Comparison of ENCODE assay signal across 1 cellular context in the genomic region with DNA sequence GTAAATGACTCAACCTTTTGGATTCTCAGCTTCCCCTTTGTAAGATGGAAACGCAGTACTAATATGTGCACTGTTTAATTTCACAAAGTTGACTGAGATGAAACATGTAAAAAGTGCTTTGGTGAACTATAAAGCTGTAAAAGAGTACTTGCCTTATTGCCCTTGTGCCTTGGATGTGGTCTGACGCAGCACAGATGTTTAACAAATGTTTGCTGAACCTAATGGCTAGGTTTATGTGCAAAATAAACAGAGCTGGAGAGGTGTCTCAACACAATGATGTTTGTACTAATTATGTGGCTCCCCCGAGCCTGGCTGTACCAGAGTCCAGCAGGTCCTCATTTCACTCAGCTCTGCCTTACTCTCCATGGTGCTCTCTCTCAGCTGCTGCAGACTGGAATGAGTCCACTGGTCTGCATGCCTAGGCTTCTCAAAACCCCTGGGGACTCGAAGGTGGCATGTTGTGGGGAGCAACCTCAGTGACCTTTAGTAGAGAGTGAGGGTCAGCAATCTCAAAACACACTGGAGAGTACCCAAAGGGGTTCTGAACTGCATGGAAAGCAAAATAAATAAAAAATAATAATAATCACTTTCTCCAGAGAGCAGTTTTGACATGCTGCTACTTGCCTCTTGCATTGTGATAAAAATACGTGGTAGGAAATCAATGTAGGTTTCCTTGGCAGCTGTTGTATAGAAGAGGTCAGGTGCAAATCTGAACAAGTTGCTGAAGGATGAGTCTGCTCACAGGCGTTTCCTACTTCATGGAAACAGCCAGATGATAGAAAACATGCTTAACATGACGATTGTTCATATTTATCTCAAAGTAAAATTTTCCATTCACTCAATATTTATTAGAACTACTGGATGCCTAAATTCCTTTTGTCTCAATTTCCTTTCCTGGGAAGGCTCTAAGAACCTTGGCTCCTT.
TF ChIP-seq lines count a peak whose summit lies in the region.

No MANE protein-coding gene starts in this region.

TF ChIP-seq in HepG2, 621 proteins besides CTCF, POLR2A, EP300 and RAD21 (continued from another document and continues in another):
- TF ChIP-seq, protein P1, sequence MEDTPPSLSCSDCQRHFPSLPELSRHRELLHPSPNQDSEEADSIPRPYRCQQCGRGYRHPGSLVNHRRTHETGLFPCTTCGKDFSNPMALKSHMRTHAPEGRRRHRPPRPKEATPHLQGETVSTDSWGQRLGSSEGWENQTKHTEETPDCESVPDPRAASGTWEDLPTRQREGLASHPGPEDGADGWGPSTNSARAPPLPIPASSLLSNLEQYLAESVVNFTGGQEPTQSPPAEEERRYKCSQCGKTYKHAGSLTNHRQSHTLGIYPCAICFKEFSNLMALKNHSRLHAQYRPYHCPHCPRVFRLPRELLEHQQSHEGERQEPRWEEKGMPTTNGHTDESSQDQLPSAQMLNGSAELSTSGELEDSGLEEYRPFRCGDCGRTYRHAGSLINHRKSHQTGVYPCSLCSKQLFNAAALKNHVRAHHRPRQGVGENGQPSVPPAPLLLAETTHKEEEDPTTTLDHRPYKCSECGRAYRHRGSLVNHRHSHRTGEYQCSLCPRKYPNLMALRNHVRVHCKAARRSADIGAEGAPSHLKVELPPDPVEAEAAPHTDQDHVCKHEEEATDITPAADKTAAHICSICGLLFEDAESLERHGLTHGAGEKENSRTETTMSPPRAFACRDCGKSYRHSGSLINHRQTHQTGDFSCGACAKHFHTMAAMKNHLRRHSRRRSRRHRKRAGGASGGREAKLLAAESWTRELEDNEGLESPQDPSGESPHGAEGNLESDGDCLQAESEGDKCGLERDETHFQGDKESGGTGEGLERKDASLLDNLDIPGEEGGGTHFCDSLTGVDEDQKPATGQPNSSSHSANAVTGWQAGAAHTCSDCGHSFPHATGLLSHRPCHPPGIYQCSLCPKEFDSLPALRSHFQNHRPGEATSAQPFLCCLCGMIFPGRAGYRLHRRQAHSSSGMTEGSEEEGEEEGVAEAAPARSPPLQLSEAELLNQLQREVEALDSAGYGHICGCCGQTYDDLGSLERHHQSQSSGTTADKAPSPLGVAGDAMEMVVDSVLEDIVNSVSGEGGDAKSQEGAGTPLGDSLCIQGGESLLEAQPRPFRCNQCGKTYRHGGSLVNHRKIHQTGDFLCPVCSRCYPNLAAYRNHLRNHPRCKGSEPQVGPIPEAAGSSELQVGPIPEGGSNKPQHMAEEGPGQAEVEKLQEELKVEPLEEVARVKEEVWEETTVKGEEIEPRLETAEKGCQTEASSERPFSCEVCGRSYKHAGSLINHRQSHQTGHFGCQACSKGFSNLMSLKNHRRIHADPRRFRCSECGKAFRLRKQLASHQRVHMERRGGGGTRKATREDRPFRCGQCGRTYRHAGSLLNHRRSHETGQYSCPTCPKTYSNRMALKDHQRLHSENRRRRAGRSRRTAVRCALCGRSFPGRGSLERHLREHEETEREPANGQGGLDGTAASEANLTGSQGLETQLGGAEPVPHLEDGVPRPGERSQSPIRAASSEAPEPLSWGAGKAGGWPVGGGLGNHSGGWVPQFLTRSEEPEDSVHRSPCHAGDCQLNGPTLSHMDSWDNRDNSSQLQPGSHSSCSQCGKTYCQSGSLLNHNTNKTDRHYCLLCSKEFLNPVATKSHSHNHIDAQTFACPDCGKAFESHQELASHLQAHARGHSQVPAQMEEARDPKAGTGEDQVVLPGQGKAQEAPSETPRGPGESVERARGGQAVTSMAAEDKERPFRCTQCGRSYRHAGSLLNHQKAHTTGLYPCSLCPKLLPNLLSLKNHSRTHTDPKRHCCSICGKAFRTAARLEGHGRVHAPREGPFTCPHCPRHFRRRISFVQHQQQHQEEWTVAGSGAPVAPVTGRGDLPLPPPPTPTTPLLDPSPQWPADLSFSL (CRISPR knock-in tag; IDR thresholded peaks at IDR 0.05) = no peak
- TF ChIP-seq SALL2 (CRISPR knock-in tag; IDR thresholded peaks at IDR 0.05) (no peak), NFE2L2 (IDR thresholded peaks at IDR 0.05; ENCODE audit: low read length) (no peak), ZNF333 (CRISPR knock-in tag; IDR thresholded peaks at IDR 0.05; ENCODE audit: borderline replicate concordance) (no peak), ZNF441 (CRISPR knock-in tag; IDR thresholded peaks at IDR 0.05; ENCODE audit: borderline replicate concordance) (0 out of 2 replicates have a peak, but pooled peaks have one; percentile 21), ZSCAN20 (CRISPR knock-in tag; IDR thresholded peaks at IDR 0.05; ENCODE audit: borderline replicate concordance) (no peak), ZFP36L1 (CRISPR knock-in tag; IDR thresholded peaks at IDR 0.05) (no peak), ETV5 (CRISPR knock-in tag; IDR thresholded peaks at IDR 0.05; ENCODE audit: borderline replicate concordance) (no peak), FOXA3 (CRISPR knock-in tag; IDR thresholded peaks at IDR 0.05) (0 out of 2 replicates have a peak, but pooled peaks have one; percentile 27)
- TF ChIP-seq, protein P2, sequence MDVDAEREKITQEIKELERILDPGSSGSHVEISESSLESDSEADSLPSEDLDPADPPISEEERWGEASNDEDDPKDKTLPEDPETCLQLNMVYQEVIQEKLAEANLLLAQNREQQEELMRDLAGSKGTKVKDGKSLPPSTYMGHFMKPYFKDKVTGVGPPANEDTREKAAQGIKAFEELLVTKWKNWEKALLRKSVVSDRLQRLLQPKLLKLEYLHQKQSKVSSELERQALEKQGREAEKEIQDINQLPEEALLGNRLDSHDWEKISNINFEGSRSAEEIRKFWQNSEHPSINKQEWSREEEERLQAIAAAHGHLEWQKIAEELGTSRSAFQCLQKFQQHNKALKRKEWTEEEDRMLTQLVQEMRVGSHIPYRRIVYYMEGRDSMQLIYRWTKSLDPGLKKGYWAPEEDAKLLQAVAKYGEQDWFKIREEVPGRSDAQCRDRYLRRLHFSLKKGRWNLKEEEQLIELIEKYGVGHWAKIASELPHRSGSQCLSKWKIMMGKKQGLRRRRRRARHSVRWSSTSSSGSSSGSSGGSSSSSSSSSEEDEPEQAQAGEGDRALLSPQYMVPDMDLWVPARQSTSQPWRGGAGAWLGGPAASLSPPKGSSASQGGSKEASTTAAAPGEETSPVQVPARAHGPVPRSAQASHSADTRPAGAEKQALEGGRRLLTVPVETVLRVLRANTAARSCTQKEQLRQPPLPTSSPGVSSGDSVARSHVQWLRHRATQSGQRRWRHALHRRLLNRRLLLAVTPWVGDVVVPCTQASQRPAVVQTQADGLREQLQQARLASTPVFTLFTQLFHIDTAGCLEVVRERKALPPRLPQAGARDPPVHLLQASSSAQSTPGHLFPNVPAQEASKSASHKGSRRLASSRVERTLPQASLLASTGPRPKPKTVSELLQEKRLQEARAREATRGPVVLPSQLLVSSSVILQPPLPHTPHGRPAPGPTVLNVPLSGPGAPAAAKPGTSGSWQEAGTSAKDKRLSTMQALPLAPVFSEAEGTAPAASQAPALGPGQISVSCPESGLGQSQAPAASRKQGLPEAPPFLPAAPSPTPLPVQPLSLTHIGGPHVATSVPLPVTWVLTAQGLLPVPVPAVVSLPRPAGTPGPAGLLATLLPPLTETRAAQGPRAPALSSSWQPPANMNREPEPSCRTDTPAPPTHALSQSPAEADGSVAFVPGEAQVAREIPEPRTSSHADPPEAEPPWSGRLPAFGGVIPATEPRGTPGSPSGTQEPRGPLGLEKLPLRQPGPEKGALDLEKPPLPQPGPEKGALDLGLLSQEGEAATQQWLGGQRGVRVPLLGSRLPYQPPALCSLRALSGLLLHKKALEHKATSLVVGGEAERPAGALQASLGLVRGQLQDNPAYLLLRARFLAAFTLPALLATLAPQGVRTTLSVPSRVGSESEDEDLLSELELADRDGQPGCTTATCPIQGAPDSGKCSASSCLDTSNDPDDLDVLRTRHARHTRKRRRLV (CRISPR knock-in tag; IDR thresholded peaks at IDR 0.05) = no peak
- TF ChIP-seq, protein P3, sequence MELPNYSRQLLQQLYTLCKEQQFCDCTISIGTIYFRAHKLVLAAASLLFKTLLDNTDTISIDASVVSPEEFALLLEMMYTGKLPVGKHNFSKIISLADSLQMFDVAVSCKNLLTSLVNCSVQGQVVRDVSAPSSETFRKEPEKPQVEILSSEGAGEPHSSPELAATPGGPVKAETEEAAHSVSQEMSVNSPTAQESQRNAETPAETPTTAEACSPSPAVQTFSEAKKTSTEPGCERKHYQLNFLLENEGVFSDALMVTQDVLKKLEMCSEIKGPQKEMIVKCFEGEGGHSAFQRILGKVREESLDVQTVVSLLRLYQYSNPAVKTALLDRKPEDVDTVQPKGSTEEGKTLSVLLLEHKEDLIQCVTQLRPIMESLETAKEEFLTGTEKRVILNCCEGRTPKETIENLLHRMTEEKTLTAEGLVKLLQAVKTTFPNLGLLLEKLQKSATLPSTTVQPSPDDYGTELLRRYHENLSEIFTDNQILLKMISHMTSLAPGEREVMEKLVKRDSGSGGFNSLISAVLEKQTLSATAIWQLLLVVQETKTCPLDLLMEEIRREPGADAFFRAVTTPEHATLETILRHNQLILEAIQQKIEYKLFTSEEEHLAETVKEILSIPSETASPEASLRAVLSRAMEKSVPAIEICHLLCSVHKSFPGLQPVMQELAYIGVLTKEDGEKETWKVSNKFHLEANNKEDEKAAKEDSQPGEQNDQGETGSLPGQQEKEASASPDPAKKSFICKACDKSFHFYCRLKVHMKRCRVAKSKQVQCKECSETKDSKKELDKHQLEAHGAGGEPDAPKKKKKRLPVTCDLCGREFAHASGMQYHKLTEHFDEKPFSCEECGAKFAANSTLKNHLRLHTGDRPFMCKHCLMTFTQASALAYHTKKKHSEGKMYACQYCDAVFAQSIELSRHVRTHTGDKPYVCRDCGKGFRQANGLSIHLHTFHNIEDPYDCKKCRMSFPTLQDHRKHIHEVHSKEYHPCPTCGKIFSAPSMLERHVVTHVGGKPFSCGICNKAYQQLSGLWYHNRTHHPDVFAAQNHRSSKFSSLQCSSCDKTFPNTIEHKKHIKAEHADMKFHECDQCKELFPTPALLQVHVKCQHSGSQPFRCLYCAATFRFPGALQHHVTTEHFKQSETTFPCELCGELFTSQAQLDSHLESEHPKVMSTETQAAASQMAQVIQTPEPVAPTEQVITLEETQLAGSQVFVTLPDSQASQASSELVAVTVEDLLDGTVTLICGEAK (IDR thresholded peaks at IDR 0.05) = no peak
- TF ChIP-seq, protein P3 (CRISPR knock-in tag; IDR thresholded peaks at IDR 0.05) = no peak
- TF ChIP-seq, protein P4, sequence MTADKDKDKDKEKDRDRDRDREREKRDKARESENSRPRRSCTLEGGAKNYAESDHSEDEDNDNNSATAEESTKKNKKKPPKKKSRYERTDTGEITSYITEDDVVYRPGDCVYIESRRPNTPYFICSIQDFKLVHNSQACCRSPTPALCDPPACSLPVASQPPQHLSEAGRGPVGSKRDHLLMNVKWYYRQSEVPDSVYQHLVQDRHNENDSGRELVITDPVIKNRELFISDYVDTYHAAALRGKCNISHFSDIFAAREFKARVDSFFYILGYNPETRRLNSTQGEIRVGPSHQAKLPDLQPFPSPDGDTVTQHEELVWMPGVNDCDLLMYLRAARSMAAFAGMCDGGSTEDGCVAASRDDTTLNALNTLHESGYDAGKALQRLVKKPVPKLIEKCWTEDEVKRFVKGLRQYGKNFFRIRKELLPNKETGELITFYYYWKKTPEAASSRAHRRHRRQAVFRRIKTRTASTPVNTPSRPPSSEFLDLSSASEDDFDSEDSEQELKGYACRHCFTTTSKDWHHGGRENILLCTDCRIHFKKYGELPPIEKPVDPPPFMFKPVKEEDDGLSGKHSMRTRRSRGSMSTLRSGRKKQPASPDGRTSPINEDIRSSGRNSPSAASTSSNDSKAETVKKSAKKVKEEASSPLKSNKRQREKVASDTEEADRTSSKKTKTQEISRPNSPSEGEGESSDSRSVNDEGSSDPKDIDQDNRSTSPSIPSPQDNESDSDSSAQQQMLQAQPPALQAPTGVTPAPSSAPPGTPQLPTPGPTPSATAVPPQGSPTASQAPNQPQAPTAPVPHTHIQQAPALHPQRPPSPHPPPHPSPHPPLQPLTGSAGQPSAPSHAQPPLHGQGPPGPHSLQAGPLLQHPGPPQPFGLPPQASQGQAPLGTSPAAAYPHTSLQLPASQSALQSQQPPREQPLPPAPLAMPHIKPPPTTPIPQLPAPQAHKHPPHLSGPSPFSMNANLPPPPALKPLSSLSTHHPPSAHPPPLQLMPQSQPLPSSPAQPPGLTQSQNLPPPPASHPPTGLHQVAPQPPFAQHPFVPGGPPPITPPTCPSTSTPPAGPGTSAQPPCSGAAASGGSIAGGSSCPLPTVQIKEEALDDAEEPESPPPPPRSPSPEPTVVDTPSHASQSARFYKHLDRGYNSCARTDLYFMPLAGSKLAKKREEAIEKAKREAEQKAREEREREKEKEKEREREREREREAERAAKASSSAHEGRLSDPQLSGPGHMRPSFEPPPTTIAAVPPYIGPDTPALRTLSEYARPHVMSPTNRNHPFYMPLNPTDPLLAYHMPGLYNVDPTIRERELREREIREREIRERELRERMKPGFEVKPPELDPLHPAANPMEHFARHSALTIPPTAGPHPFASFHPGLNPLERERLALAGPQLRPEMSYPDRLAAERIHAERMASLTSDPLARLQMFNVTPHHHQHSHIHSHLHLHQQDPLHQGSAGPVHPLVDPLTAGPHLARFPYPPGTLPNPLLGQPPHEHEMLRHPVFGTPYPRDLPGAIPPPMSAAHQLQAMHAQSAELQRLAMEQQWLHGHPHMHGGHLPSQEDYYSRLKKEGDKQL (CRISPR knock-in tag; IDR thresholded peaks at IDR 0.05; ENCODE audit: low read depth) = no peak
